In genomic region chr1:20361805-20362381, GRCh38 we compare ENCODE assay signal across 8 cellular contexts.
A peak's percentile ranks its signal among the peaks of the same experiment; 100 is the strongest.
DNase-seq lines count a peak whose midpoint lies in the region; ATAC-seq and TF ChIP-seq lines count a peak whose summit lies in the region.

No MANE protein-coding gene starts in this region.

- WGBS in lung, 2 donors = 13 to 20% methylated on average over 8 of the region's 8 CpGs
- 12 to 13% methylated on average over 4 to 8 of the region's 8 CpGs for WGBS in thyroid gland, 2 donors

- H3K27me3 ChIP-seq in lung (ENCODE audit: control insufficient read depth, insufficient read depth) (peaks cover 10% of the 10 kb centered on the region), thyroid gland (peaks cover 6% of the 10 kb centered on the region)

- peak; percentile 82 for TF ChIP-seq CTCF in choroid plexus epithelial cell (conservative IDR thresholded peaks at IDR 0.05; ENCODE audit: low read depth, low read length)
- peak; percentile 15 for TF ChIP-seq CTCF in lung (IDR thresholded peaks at IDR 0.05; ENCODE audit: control extremely low read depth, extremely low read depth)
- TF ChIP-seq CTCF in thyroid gland (IDR thresholded peaks at IDR 0.05) = peak in 5 of 6 experiments; percentile 38 to 60 (median 42)

- H3K27ac ChIP-seq in lung (ENCODE audit: low read depth in 1 of 2, low read length in 1 of 2) (no peak overlapping the region), thyroid gland (no peak overlapping the region)

- peak; percentile 85 for DNase-seq in Ammon's horn (ENCODE audit: low spot score)
- peak; percentile 49 for DNase-seq in H4 (ENCODE audit: low spot score)
- peak; percentile 34 for DNase-seq in RKO (ENCODE audit: low spot score)
- peak; percentile 37 for DNase-seq in choroid plexus epithelial cell (ENCODE audit: low read depth)
- DNase-seq in lung (ENCODE audit: low spot score) = peak; percentile 51
- peak; percentile 48 to 49 for DNase-seq in thyroid gland
- no peak for DNase-seq in GOT3 (lab: John Stamatoyannopoulos, UW)

- ATAC-seq in lung (ENCODE audit: insufficient read depth, low FRiP score) (no peak), HG03439 (IDR thresholded peaks at IDR 0.05; ENCODE audit: unreplicated experiment) (no peak)

- H3K36me3 ChIP-seq in lung (ENCODE audit: control insufficient read depth in 2 of 2, insufficient read depth in 2 of 2, low read length in 2 of 2) = no peaks in the 10 kb centered on the region
- H3K36me3 ChIP-seq in thyroid gland = no peaks in the 10 kb centered on the region

- intact Hi-C loops in thyroid gland (cut with DNase I) = no loop called here

- H3K4me3 ChIP-seq in choroid plexus epithelial cell (ENCODE audit: low read depth, low read length) = no peak overlapping the region
- H3K4me3 ChIP-seq in lung = no peak overlapping the region
- H3K4me3 ChIP-seq in thyroid gland (replicated peaks in 1 of 3) = no peak overlapping the region

- H3K9me3 ChIP-seq in lung (ENCODE audit: control insufficient read depth in 2 of 2, insufficient read depth in 1 of 2, low read length in 1 of 2) = peaks cover 0 to 2% of the 10 kb centered on the region in 2 donors
- no peaks in the 10 kb centered on the region for H3K9me3 ChIP-seq in thyroid gland

- TF ChIP-seq POLR2A in thyroid gland (IDR thresholded peaks at IDR 0.05) = no peak

- H3K4me1 ChIP-seq in lung (ENCODE audit: control insufficient read depth in 2 of 2, insufficient read depth in 2 of 2, low read length in 2 of 2) = peaks cover 0 to 3% of the 10 kb centered on the region in 2 donors
- H3K4me1 ChIP-seq in thyroid gland = peaks cover 0 to 26% of the 10 kb centered on the region in 2 donors

Comparison
In these comparisons a context has a peak if more than half of its experiments do, and no peak if none do; other contexts are left out.
1. CTCF ChIP-seq: peak in every context shown above with its lines; median percentile 82 in choroid plexus epithelial cell; 42 in thyroid gland; 15 in lung.